8 cellular contexts compared by ENCODE assay signal in the genomic region with DNA sequence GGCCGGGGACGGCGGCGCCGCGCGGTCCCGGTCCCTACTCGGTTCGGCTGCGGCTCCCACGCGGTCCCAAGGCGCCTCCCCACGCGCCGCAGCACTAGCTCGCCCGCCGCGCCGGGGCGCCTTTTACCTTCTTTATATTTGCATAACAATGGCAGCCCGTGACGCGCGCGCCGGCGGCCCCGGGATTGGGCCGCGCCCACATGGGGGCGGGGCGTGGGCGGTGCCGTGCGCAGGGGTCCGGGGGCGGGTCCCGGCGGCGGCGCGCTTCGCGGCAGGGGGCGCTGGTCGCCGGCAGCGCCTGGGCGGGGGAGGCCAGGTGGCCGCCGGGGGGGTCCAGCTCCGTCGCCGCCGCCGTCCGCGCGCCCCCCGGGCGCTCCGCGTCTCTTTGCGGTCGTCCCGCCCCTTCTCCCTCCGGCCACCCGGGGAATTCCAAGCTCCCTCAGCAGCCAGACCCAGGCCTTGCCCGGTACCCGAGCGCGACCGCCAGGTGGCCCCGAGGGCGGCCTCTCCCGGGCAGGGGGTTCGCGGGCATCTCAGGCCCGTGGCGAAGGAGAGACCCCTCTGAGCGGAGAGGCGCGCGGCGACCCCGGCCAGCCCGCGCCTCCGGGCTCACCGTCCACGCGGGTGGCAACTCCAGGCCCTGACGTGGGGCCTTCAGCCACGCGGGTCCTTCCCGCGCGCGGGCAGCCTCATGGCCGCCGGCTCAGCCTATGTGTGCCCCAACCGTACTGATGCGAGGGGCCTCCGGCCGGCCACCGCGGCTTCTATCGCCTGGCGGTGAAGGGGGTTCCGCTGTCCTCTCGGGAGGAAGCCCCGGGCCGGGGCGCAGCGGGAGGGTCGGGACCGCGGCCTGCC. TPM values are rescaled to one million over a fixed set of nuclear protein-coding genes. Genes with fewer than 3 reads are reported as not detected.
DNase-seq lines count a peak whose midpoint lies in the region; ATAC-seq and TF ChIP-seq lines count a peak whose summit lies in the region.

A gene with protein sequence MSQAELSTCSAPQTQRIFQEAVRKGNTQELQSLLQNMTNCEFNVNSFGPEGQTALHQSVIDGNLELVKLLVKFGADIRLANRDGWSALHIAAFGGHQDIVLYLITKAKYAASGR (minus strand): TSS at position 96 of the 855 bp plus-strand sequence. CDS start 343 bp downstream, outside the sequence.

- H3K27ac Mint-ChIP-seq in activated CD4-positive, alpha-beta T cell treated with anti-CD3 and anti-CD28 coated beads, Interleukin-2, amount 10 ng/mL, durations not matched to agents 24 days and 14 days, result no peak within 1 kb of the TSS

- DNase-seq in AG08395 (ENCODE audit: low spot score) (peak; percentile 83), NCI-H510A (lab: John Stamatoyannopoulos, UW) (peak; percentile 70), dermis blood vessel endothelial cell (peak; percentile 93), right lobe of liver (peak; percentile 80 to 92 (median 86))
- DNase-seq in activated CD4-positive, alpha-beta T cell treated with anti-CD3 and anti-CD28 coated beads, Interleukin-2, amount 10 ng/mL, durations not matched to agents 24 days and 14 days, result peak; percentile 98
- DNase-seq in stimulated activated CD4-positive, alpha-beta T cell treated with anti-CD3 and anti-CD28 coated beads, Interleukin-4, amount 100 ng/mL, for 24 hours, result peak; percentile 91

- no peaks in the 10 kb centered on the region for H3K9me3 Mint-ChIP-seq in activated CD4-positive, alpha-beta T cell treated with anti-CD3 and anti-CD28 coated beads, Interleukin-2, amount 10 ng/mL, durations not matched to agents 24 days and 14 days

- ATAC-seq in GM18907 (IDR thresholded peaks at IDR 0.05; ENCODE audit: unreplicated experiment) (peak; percentile 67), HG03135 (IDR thresholded peaks at IDR 0.05; ENCODE audit: unreplicated experiment) (peak; percentile 72), right lobe of liver (peak; percentile 53 to 69 (median 55))

- H3K27me3 ChIP-seq in right lobe of liver, result peaks cover 0 to 20% of the 10 kb centered on the region in 2 donors

- H3K4me3 Mint-ChIP-seq in activated CD4-positive, alpha-beta T cell treated with anti-CD3 and anti-CD28 coated beads, Interleukin-2, amount 10 ng/mL, durations not matched to agents 24 days and 14 days, result peak within 1 kb of the TSS; percentile 83

- no peaks in the 10 kb centered on the region for H3K36me3 ChIP-seq in right lobe of liver

- H3K27ac ChIP-seq in right lobe of liver, result peak within 1 kb of the TSS; percentile 26 to 78 (median 47)

- H3K4me1 ChIP-seq in right lobe of liver, result peaks cover 0 to 20% (median under 1%) of the 10 kb centered on the region in 4 donors

- H3K4me1 Mint-ChIP-seq in activated CD4-positive, alpha-beta T cell treated with anti-CD3 and anti-CD28 coated beads, Interleukin-2, amount 10 ng/mL, durations not matched to agents 24 days and 14 days, result peaks cover 10% of the 10 kb centered on the region

- peaks cover 3% of the 10 kb centered on the region for H3K36me3 Mint-ChIP-seq in activated CD4-positive, alpha-beta T cell treated with anti-CD3 and anti-CD28 coated beads, Interleukin-2, amount 10 ng/mL, durations not matched to agents 24 days and 14 days (ENCODE audit: low read depth)

- no peaks in the 10 kb centered on the region for H3K9me3 ChIP-seq in right lobe of liver

- TF ChIP-seq CTCF in right lobe of liver (IDR thresholded peaks at IDR 0.05), result peak in 3 of 4 donors; percentile 23 to 45 (median 40)

- peak; percentile 46 for TF ChIP-seq POLR2A in right lobe of liver (IDR thresholded peaks at IDR 0.05)

- H3K4me3 ChIP-seq in right lobe of liver, result peak within 1 kb of the TSS; percentile 31 to 44 (median 39)

- intact Hi-C loops in activated CD4-positive, alpha-beta T cell treated with anti-CD3 and anti-CD28 coated beads, Interleukin-2, amount 10 ng/mL, durations not matched to agents 24 days and 14 days (cut with micrococcal nuclease), result loop anchor here (5.0 kb wide), 1 partner anchor 120 kb away; a partner anchor contains a TSS
- intact Hi-C loops in right lobe of liver (cut with DNase I), result loop anchor here in 1 of 2 donors (10.0 kb wide), 1 partner anchor 102 kb away; no protein-coding TSS in a partner anchor

- WGBS in right lobe of liver (ENCODE audit: insufficient coverage, low coverage, low lambda C conversion rate, missing lambda C conversion rate), result 15% methylated on average over 10 of the region's 121 CpGs

- peaks cover 21% of the 10 kb centered on the region for H3K27me3 Mint-ChIP-seq in activated CD4-positive, alpha-beta T cell treated with anti-CD3 and anti-CD28 coated beads, Interleukin-2, amount 10 ng/mL, durations not matched to agents 24 days and 14 days

RNA-seq across cellular contexts. Expression of the gene that starts here (rescaled TPM):
- 12.9 and 13.4 TPM in 2 replicates for total RNA-seq in activated CD4-positive, alpha-beta T cell treated with anti-CD3 and anti-CD28 coated beads, Interleukin-2, amount 10 ng/mL, durations not matched to agents 24 days and 14 days
- total RNA-seq in dermis blood vessel endothelial cell (64.3 and 82.2 TPM in 2 replicates), right lobe of liver (1 to 10 TPM in 3 of 6 experiments, under 1 TPM in 3; 0.57 to 2.3 (median 0.98) TPM)

Comparison
In these comparisons a context has a peak if more than half of its experiments do, and no peak if none do; other contexts are left out.
1. Peak in every context shown above with its lines: DNase-seq, ATAC-seq, H3K4me3 ChIP-seq and H3K27ac ChIP-seq.